ENCODE assay signal across 24 cellular contexts in genomic region chrX:56033495-56034180, GRCh38.
"Had no signal": no experiment of that assay in that cellular context is flagged by ENCODE, and none has a peak within 500 bp of the region (broad histone marks: within the 10 kb centered on the region; RNA-seq: fewer than 3 reads in every experiment).

No MANE protein-coding gene starts in this region.

- DNase-seq: effector memory CD4-positive, alpha-beta T cell; foreskin melanocyte; hypothalamus; immature natural killer cell; islet precursor cell; left ventricle myocardium superior; mesenchymal stem cell; midbrain; naive thymus-derived CD8-positive, alpha-beta T cell; nephron progenitor cell; nucleus accumbens; posterior cingulate gyrus; psoas muscle; right cardiac atrium; sigmoid colon; stimulated activated CD4-positive, alpha-beta T cell treated with anti-CD3 and anti-CD28 coated beads, Interleukin-2, amount 100 ng/mL, for 24 hours; stimulated activated CD4-positive, alpha-beta T cell treated with anti-CD3 and anti-CD28 coated beads, Interleukin-4, amount 100 ng/mL, for 24 hours; stimulated activated naive CD4-positive, alpha-beta T cell treated with Interleukin-2 at 50 U/mL for 16 hours; stomach; thyroid gland had no signal

- H3K4me3 Mint-ChIP-seq: dendritic cell treated with granulocyte-macrophage colony-stimulating factor and Interleukin-4, amounts not matched to agents 40 ng/mL and 50 ng/mL, for 4 days; immature natural killer cell; naive thymus-derived CD8-positive, alpha-beta T cell; nephron progenitor cell; stimulated activated effector memory CD8-positive, alpha-beta T cell treated with anti-CD3 and anti-CD28 coated beads, Interleukin-12 subunit alpha, Interleukin-12 subunit beta, amount 100 ng/mL, for 72 hours had no signal

- H3K4me1 ChIP-seq: esophagus muscularis mucosa, psoas muscle, sigmoid colon, stomach, thyroid gland had no signal

- H3K4me1 Mint-ChIP-seq: immature natural killer cell; nephron progenitor cell; stimulated activated effector memory CD8-positive, alpha-beta T cell treated with anti-CD3 and anti-CD28 coated beads, Interleukin-12 subunit alpha, Interleukin-12 subunit beta, amount 100 ng/mL, for 72 hours had no signal

- H3K4me3 ChIP-seq: esophagus muscularis mucosa, lung, psoas muscle, sigmoid colon, stomach, thyroid gland had no signal

- H3K9me3 ChIP-seq: sigmoid colon, thyroid gland had no signal

- H3K27me3 ChIP-seq: esophagus muscularis mucosa, sigmoid colon, stomach, thyroid gland had no signal

- H3K27ac Mint-ChIP-seq: dendritic cell treated with granulocyte-macrophage colony-stimulating factor and Interleukin-4, amounts not matched to agents 40 ng/mL and 50 ng/mL, for 4 days; immature natural killer cell; naive thymus-derived CD8-positive, alpha-beta T cell; nephron progenitor cell; stimulated activated effector memory CD8-positive, alpha-beta T cell treated with anti-CD3 and anti-CD28 coated beads, Interleukin-12 subunit alpha, Interleukin-12 subunit beta, amount 100 ng/mL, for 72 hours had no signal

- H3K27me3 Mint-ChIP-seq: dendritic cell treated with granulocyte-macrophage colony-stimulating factor and Interleukin-4, amounts not matched to agents 40 ng/mL and 50 ng/mL, for 4 days; naive thymus-derived CD8-positive, alpha-beta T cell had no signal

- H3K36me3 ChIP-seq: esophagus muscularis mucosa, sigmoid colon, stomach, thyroid gland had no signal

- ATAC-seq: left ventricle myocardium superior; naive thymus-derived CD8-positive, alpha-beta T cell; psoas muscle; right cardiac atrium; stimulated activated effector memory CD8-positive, alpha-beta T cell treated with anti-CD3 and anti-CD28 coated beads, Interleukin-12 subunit alpha, Interleukin-12 subunit beta, amount 100 ng/mL, for 72 hours had no signal

- H3K27ac ChIP-seq: esophagus muscularis mucosa, psoas muscle, sigmoid colon, stomach, thyroid gland had no signal

- H3K36me3 Mint-ChIP-seq: immature natural killer cell; stimulated activated effector memory CD8-positive, alpha-beta T cell treated with anti-CD3 and anti-CD28 coated beads, Interleukin-12 subunit alpha, Interleukin-12 subunit beta, amount 100 ng/mL, for 72 hours had no signal
